8 cellular contexts compared by ENCODE assay signal in the genomic region with DNA sequence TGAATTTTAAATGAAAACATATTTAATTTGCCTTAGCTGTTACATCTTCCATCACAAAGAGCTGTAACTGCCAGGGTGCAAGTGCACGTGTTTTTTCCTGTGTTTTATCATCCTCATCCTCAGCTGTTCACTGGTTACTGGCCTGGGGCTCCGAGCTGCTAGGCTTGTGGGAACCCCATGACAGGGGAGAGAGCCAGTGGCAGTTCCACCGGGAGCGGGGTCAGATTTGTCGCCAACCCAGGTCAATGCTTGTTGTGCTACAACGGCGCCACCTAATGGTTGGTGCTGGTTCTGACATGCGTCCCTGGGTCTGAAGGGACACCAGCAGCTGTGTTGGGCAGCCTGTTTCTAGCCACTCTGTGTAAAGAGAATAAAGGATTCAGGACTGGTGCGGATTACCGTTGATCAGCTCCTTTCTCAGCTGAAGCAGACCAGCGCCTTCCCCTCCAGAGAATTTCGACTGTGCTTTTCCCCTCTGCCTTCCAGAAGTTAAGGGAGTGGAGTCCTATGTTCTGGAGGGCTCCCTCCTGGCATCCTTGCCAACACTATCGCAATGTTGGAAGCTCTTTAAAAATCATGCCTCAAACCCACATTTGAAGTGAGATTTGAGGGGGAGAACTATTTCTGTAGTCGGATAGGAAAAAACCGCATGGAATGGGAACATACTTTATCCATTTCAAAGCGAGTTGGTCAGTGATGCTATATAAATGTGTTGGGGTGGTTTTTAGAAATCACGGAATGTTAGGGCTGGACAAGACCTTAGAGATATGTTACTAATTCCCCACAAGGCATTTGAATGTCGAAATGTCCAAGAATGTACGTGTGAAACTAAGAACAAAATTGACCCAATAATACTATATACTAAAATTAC. TPM values are rescaled to one million over a fixed set of nuclear protein-coding genes. Genes with fewer than 3 reads are reported as not detected.
DNase-seq lines count a peak whose midpoint lies in the region; ATAC-seq and TF ChIP-seq lines count a peak whose summit lies in the region.

No MANE protein-coding gene starts in this region.

- intact Hi-C loops in adrenal gland (cut with DNase I) (loop anchor here (2.0 to 5.0 kb wide), 3 partner anchors 349 to 405 kb away; no protein-coding TSS in a partner anchor), right cardiac atrium (cut with DNase I) (loop anchor here (2.0 to 5.0 kb wide), 5 partner anchors 85 to 405 kb away; no protein-coding TSS in a partner anchor), sciatic nerve (cut with DNase I) (loop anchor here (2.0 to 5.0 kb wide), 2 partner anchors 350 to 403 kb away; no protein-coding TSS in a partner anchor)

- WGBS in adrenal gland, 4 donors, result 23 to 30% (median 28%) methylated on average over 17 to 19 of the region's 19 CpGs
- WGBS in right cardiac atrium, result 28% methylated on average over 19 of the region's 19 CpGs

- no peak overlapping the region for H3K27ac ChIP-seq in adrenal gland
- H3K27ac ChIP-seq in right cardiac atrium (ENCODE audit: low read length), result no peak overlapping the region

- H3K36me3 ChIP-seq in adrenal gland (replicated peaks in 1 of 2), result no peaks in the 10 kb centered on the region

- no peaks in the 10 kb centered on the region for H3K27me3 ChIP-seq in adrenal gland
- no peaks in the 10 kb centered on the region for H3K27me3 ChIP-seq in right cardiac atrium (ENCODE audit: control insufficient read depth, insufficient read depth)

- H3K4me1 ChIP-seq in adrenal gland (replicated peaks in 1 of 2), result peaks cover 3 to 5% of the 10 kb centered on the region in 2 donors
- H3K4me1 ChIP-seq in right cardiac atrium (ENCODE audit: control insufficient read depth, insufficient read depth, low read length), result no peaks in the 10 kb centered on the region

- ATAC-seq in HG02610 (IDR thresholded peaks at IDR 0.05; ENCODE audit: unreplicated experiment) (peak; percentile 90), right cardiac atrium (peak; percentile 90 to 92), sciatic nerve (peak; percentile 93), HG03045 (IDR thresholded peaks at IDR 0.05; ENCODE audit: unreplicated experiment) (no peak)

- H3K9me3 ChIP-seq in adrenal gland (replicated peaks in 1 of 3) (no peaks in the 10 kb centered on the region), right cardiac atrium (ENCODE audit: control insufficient read depth, low read length) (no peaks in the 10 kb centered on the region)

- TF ChIP-seq POLR2A in adrenal gland (IDR thresholded peaks at IDR 0.05), result no peak

- DNase-seq in NCI-H146 (lab: John Stamatoyannopoulos, UW), result peak; percentile 91
- peak; percentile 67 to 87 (median 80) for DNase-seq in T-helper 1 cell
- peak; percentile 87 to 97 (median 93) for DNase-seq in adrenal gland
- DNase-seq in right cardiac atrium, result peak; percentile 89 to 97 (median 95)
- DNase-seq in sciatic nerve (ENCODE audit: low spot score), result peak; percentile 97

- TF ChIP-seq CTCF in GM12872 (IDR thresholded peaks at IDR 0.05; ENCODE audit: insufficient read depth, low read depth, low read length), result peak; percentile 94
- peak; percentile 86 to 98 (median 96) for TF ChIP-seq CTCF in adrenal gland (IDR thresholded peaks at IDR 0.05)

- H3K4me3 ChIP-seq in adrenal gland (no peak overlapping the region), right cardiac atrium (ENCODE audit: low read length) (no peak overlapping the region)

RNA-seq across cellular contexts. Expression of a gene that starts 32.1 kb away (rescaled TPM):
- 1 to 10 TPM in 5 of 8 donors, under 1 TPM in 1, not detected in 2; 0.70 to 3.1 (median 1.8) TPM for total RNA-seq in adrenal gland
- polyA plus RNA-seq in adrenal gland, result under 1 TPM in 1 of 3 donors, not detected in 2; 0.18 TPM
- total RNA-seq in right cardiac atrium, result under 1 TPM; 0.51 to 0.78 (median 0.62) TPM
- 0.32 TPM for polyA plus RNA-seq in right cardiac atrium
- 7.1 TPM for total RNA-seq in sciatic nerve

RNA-seq across cellular contexts. Expression of a gene that starts 52.7 kb away (rescaled TPM):
- total RNA-seq in adrenal gland (10 to 100 TPM in 1 of 8 donors, 1 to 10 TPM in 6, under 1 TPM in 1; 0.98 to 12.0 (median 2.0) TPM), right cardiac atrium (1 to 10 TPM in 1 of 4 donors, under 1 TPM in 3; 0.48 to 1.1 (median 0.64) TPM), sciatic nerve (1.6 TPM)
- polyA plus RNA-seq in adrenal gland (1 to 10 TPM in 1 of 3 donors, under 1 TPM in 2; 0.48 to 2.5 (median 0.77) TPM), right cardiac atrium (0.34 TPM)
